ENCODE assay signal across 8 cellular contexts in genomic region chr19:17234911-17235617, GRCh38. TPM values are rescaled to one million over a fixed set of nuclear protein-coding genes. Genes with fewer than 3 reads are reported as not detected.
DNase-seq lines count a peak whose midpoint lies in the region; ATAC-seq and TF ChIP-seq lines count a peak whose summit lies in the region.

No MANE protein-coding gene starts in this region.

- intact Hi-C loops in upper lobe of right lung (cut with DNase I), result no loop called here

- H3K27me3 ChIP-seq in GM06990 (replicated peaks; ENCODE audit: control insufficient read depth, insufficient read depth, low read length) (no peaks in the 10 kb centered on the region), upper lobe of right lung (no peaks in the 10 kb centered on the region)

- H3K27ac Mint-ChIP-seq in nephron progenitor cell, result no peak overlapping the region

- no peaks in the 10 kb centered on the region for H3K9me3 Mint-ChIP-seq in nephron progenitor cell

- H3K4me1 Mint-ChIP-seq in nephron progenitor cell, result peaks cover 44% of the 10 kb centered on the region

- H3K36me3 ChIP-seq in GM06990 (ENCODE audit: control insufficient read depth, insufficient read depth, low read length), result no peaks in the 10 kb centered on the region; the same call in 1 of the 2 replicates
- H3K36me3 ChIP-seq in upper lobe of right lung, result peaks cover 45% of the 10 kb centered on the region

- TF ChIP-seq CTCF in GM06990 (IDR thresholded peaks at IDR 0.05; ENCODE audit: insufficient read depth, low read length, poor library complexity, severe bottlenecking) (no peak), nephron progenitor cell (IDR thresholded peaks at IDR 0.05) (no peak), upper lobe of right lung (IDR thresholded peaks at IDR 0.05) (no peak)

- DNase-seq in GM06990 (ENCODE audit: extremely low read depth, insufficient read length), result peak; percentile 77
- DNase-seq in NCI-H69 (lab: John Stamatoyannopoulos, UW), result peak; percentile 65
- peak; percentile 83 for DNase-seq in activated CD8-positive, alpha-beta memory T cell treated with anti-CD3 and anti-CD28 coated beads, Interleukin-2, amount 50 U/mL, for 48 hours
- DNase-seq in nephron progenitor cell, result peak; percentile 59
- no peak for DNase-seq in upper lobe of right lung
- no peak for DNase-seq in hepatic stellate cell (ENCODE audit: low spot score)

- H3K36me3 Mint-ChIP-seq in nephron progenitor cell (ENCODE audit: low read depth), result peaks cover 45% of the 10 kb centered on the region

- H3K4me1 ChIP-seq in upper lobe of right lung, result peaks cover 18% of the 10 kb centered on the region

- H3K27me3 Mint-ChIP-seq in nephron progenitor cell (ENCODE audit: low read depth, poor library complexity), result peaks cover 4% of the 10 kb centered on the region

- ATAC-seq in HG02678 (IDR thresholded peaks at IDR 0.05; ENCODE audit: unreplicated experiment), result peak; percentile 22
- ATAC-seq in esophagus mucosa, result peak; percentile 60
- peak; percentile 76 for ATAC-seq in upper lobe of right lung

- H3K9me3 ChIP-seq in upper lobe of right lung, result no peaks in the 10 kb centered on the region

- H3K4me3 ChIP-seq in GM06990 (replicated peaks; ENCODE audit: low read depth, low read length) (peak overlapping the region; percentile 68), upper lobe of right lung (peak overlapping the region; percentile 56)

- peak overlapping the region; percentile 42 for H3K27ac ChIP-seq in upper lobe of right lung

- H3K4me3 Mint-ChIP-seq in nephron progenitor cell, result peak overlapping the region; percentile 65

RNA-seq across cellular contexts. Expression of gene OCEL1, which starts 9.0 kb away (rescaled TPM):
- 13.3 TPM for total RNA-seq in esophagus mucosa
- total RNA-seq in upper lobe of right lung, result 31.6 TPM

RNA-seq across cellular contexts. Expression of gene NR2F6, which starts 10.7 kb away (rescaled TPM):
- total RNA-seq in esophagus mucosa, result 53.8 TPM
- total RNA-seq in upper lobe of right lung, result 41.7 TPM

RNA-seq across cellular contexts. Expression of gene USE1, which starts 19.9 kb away (rescaled TPM):
- total RNA-seq in esophagus mucosa, result 21.7 TPM
- total RNA-seq in upper lobe of right lung, result 24.0 TPM

RNA-seq across cellular contexts. Expression of gene USHBP1, which starts 29.5 kb away (rescaled TPM):
- total RNA-seq in esophagus mucosa (0.64 TPM), upper lobe of right lung (14.0 TPM)

RNA-seq across cellular contexts. Expression of gene BABAM1, which starts 32.2 kb away (rescaled TPM):
- total RNA-seq in esophagus mucosa (55.8 TPM), upper lobe of right lung (67.9 TPM)

Comparison
In these comparisons a context has a peak if more than half of its experiments do, and no peak if none do; other contexts are left out.
1. DNase-seq: peak in GM06990 (single experiment), NCI-H69 (single experiment), activated CD8-positive, alpha-beta memory T cell treated with anti-CD3 and anti-CD28 coated beads, Interleukin-2, amount 50 U/mL, for 48 hours (single experiment) and nephron progenitor cell (single experiment); none in upper lobe of right lung (single experiment) and hepatic stellate cell (single experiment).
2. ATAC-seq: peak in every context shown above with its lines; median percentile 76 in upper lobe of right lung; 60 in esophagus mucosa; 22 in HG02678.